In genomic region chr6:130307752-130308361, GRCh38 we compare ENCODE assay signal across 1 cellular context.
TF ChIP-seq lines count a peak whose summit lies in the region.

No MANE protein-coding gene starts in this region.

TF ChIP-seq in SK-N-SH, 30 proteins besides CTCF, POLR2A, EP300 and RAD21 (continued from another document):
- TF ChIP-seq USF1 (IDR thresholded peaks at IDR 0.05; ENCODE audit: borderline replicate concordance, low read depth) (no peak), IRF3 (IDR thresholded peaks at IDR 0.05; ENCODE audit: low read depth, low read length) (no peak), FOSL2 (IDR thresholded peaks at IDR 0.05; ENCODE audit: borderline replicate concordance, low read depth) (peak; percentile 77), YY1 (IDR thresholded peaks at IDR 0.05; ENCODE audit: low read depth) (no peak), POLR2AphosphoS5 (IDR thresholded peaks at IDR 0.05; ENCODE audit: low read depth, low read length) (no peak; the same call in 1 of the 2 replicates), MXI1 (IDR thresholded peaks at IDR 0.05; ENCODE audit: low read depth, low read length) (no peak), NRF1 (IDR thresholded peaks at IDR 0.05; ENCODE audit: low read depth, low read length) (no peak), PBX3 (IDR thresholded peaks at IDR 0.05) (peak; percentile 70), JUND (IDR thresholded peaks at IDR 0.05) (peak; percentile 72), MEF2A (IDR thresholded peaks at IDR 0.05; ENCODE audit: borderline replicate concordance, low read depth) (no peak), GABPA (IDR thresholded peaks at IDR 0.05; ENCODE audit: low read depth) (no peak), FOXM1 (IDR thresholded peaks at IDR 0.05; ENCODE audit: low read depth) (no peak)
- TF ChIP-seq, protein P1, sequence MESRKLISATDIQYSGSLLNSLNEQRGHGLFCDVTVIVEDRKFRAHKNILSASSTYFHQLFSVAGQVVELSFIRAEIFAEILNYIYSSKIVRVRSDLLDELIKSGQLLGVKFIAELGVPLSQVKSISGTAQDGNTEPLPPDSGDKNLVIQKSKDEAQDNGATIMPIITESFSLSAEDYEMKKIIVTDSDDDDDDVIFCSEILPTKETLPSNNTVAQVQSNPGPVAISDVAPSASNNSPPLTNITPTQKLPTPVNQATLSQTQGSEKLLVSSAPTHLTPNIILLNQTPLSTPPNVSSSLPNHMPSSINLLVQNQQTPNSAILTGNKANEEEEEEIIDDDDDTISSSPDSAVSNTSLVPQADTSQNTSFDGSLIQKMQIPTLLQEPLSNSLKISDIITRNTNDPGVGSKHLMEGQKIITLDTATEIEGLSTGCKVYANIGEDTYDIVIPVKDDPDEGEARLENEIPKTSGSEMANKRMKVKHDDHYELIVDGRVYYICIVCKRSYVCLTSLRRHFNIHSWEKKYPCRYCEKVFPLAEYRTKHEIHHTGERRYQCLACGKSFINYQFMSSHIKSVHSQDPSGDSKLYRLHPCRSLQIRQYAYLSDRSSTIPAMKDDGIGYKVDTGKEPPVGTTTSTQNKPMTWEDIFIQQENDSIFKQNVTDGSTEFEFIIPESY (IDR thresholded peaks at IDR 0.05; ENCODE audit: borderline replicate concordance, low read depth): no peak
